In the genomic region with DNA sequence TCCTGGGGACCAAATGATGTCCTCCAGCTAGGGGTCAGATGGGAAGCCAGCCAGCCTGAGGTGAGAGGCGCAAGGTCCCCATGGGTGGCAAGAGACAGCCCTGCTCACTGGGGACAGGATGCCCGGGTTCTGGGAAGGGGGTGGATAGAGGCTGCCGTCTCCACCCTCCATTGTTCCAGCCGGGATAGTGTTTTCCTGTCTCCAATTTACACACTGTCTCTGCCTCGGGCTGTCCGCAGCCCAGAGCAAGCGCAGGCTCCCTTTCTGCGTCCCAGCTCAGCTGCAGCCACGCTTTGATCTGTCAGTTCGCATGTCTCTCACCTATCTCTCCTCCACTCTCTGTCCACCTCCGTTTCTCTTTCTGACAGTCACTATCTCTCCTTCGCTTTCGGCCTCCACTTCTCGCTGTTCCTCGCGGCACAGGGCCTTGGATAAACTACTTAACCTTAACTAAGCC, we compare ENCODE assay signal across 1 cellular context.
TF ChIP-seq lines count a peak whose summit lies in the region.

No MANE protein-coding gene starts in this region.

TF ChIP-seq in SK-N-SH, 30 proteins besides CTCF, POLR2A, EP300 and RAD21:
- TF ChIP-seq TAF1 (IDR thresholded peaks at IDR 0.05; ENCODE audit: borderline replicate concordance, low read depth, low read length) (no peak), MXI1 (IDR thresholded peaks at IDR 0.05; ENCODE audit: low read depth, low read length) (peak; percentile 87), RCOR1 (IDR thresholded peaks at IDR 0.05; ENCODE audit: low read length) (no peak)
